Comparison of ENCODE assay signal across 8 cellular contexts in genomic region chr1:21638531-21639341, GRCh38. TPM values are rescaled to one million over a fixed set of nuclear protein-coding genes. Genes with fewer than 3 reads are reported as not detected.
A peak's percentile ranks its signal among the peaks of the same experiment; 100 is the strongest.
DNase-seq lines count a peak whose midpoint lies in the region; ATAC-seq and TF ChIP-seq lines count a peak whose summit lies in the region.

No MANE protein-coding gene starts in this region.

- in situ Hi-C loops in brain microvascular endothelial cell (cut with HindIII; ENCODE audit: low pct_ligation_motif_present, low sequenced_read_pairs), result no loop called here

- H3K27ac Mint-ChIP-seq in activated CD8-positive, alpha-beta memory T cell treated with anti-CD3 and anti-CD28 coated beads, Interleukin-2, amount 10 ng/mL, durations not matched to agents 7 days and 5 days, result no peak overlapping the region

- no peaks in the 10 kb centered on the region for H3K9me3 ChIP-seq in heart left ventricle

- no peak for DNase-seq in activated CD8-positive, alpha-beta memory T cell treated with anti-CD3 and anti-CD28 coated beads, Interleukin-2, amount 10 ng/mL, durations not matched to agents 7 days and 5 days
- DNase-seq in activated CD8-positive, alpha-beta memory T cell treated with anti-CD3 and anti-CD28 coated beads, Interleukin-2, amount 50 U/mL, for 4 hours, result no peak
- DNase-seq in SHP77 treated with DMSO at 0.1 percent for 48 hours (lab: John Stamatoyannopoulos, UW), result peak; percentile 42
- peak in 2 of 5 donors; percentile 54 to 73 for DNase-seq in heart left ventricle
- DNase-seq in brain microvascular endothelial cell, result no peak
- DNase-seq in NCI-H1417 treated with DMSO at 0.1 percent for 48 hours (lab: John Stamatoyannopoulos, UW), result no peak

- TF ChIP-seq POLR2A in heart left ventricle (IDR thresholded peaks at IDR 0.05), result no peak

- no peak overlapping the region for H3K4me3 ChIP-seq in heart left ventricle
- no peak overlapping the region for H3K4me3 ChIP-seq in brain microvascular endothelial cell (ENCODE audit: low read depth, low read length)

- no peaks in the 10 kb centered on the region for H3K36me3 Mint-ChIP-seq in activated CD8-positive, alpha-beta memory T cell treated with anti-CD3 and anti-CD28 coated beads, Interleukin-2, amount 10 ng/mL, durations not matched to agents 7 days and 5 days

- 30 to 37% (median 33%) methylated on average over 6 to 10 of the region's 10 CpGs for WGBS in heart left ventricle, 4 donors

- CTCF ChIA-PET in activated CD8-positive, alpha-beta memory T cell treated with anti-CD3 and anti-CD28 coated beads, Interleukin-2, amount 10 ng/mL, durations not matched to agents 7 days and 5 days (lab: Charles Lee), result no interaction called here

- peaks cover 0 to 27% (median 0%) of the 10 kb centered on the region in 12 donors for H3K4me1 ChIP-seq in heart left ventricle

- ATAC-seq in activated CD8-positive, alpha-beta memory T cell treated with anti-CD3 and anti-CD28 coated beads, Interleukin-2, amount 10 ng/mL, durations not matched to agents 7 days and 5 days, result peak; percentile 36
- peak in 3 of 4 donors; percentile 67 to 85 (median 75) for ATAC-seq in heart left ventricle
- ATAC-seq in GM18511 (IDR thresholded peaks at IDR 0.05; ENCODE audit: unreplicated experiment), result no peak

- H3K4me3 Mint-ChIP-seq in activated CD8-positive, alpha-beta memory T cell treated with anti-CD3 and anti-CD28 coated beads, Interleukin-2, amount 10 ng/mL, durations not matched to agents 7 days and 5 days, result no peak overlapping the region

- no peaks in the 10 kb centered on the region for H3K9me3 Mint-ChIP-seq in activated CD8-positive, alpha-beta memory T cell treated with anti-CD3 and anti-CD28 coated beads, Interleukin-2, amount 10 ng/mL, durations not matched to agents 7 days and 5 days (ENCODE audit: low read depth)

- intact Hi-C loops in heart left ventricle (cut with DNase I), result no loop called here

- H3K27ac ChIP-seq in heart left ventricle (peak overlapping the region in 4 of 12 donors; percentile 28 to 64 (median 48)), temporal lobe (ENCODE audit: low read depth, low read length) (peak overlapping the region; percentile 0), brain microvascular endothelial cell (no peak overlapping the region)

- H3K36me3 ChIP-seq in heart left ventricle (no peaks in the 10 kb centered on the region), brain microvascular endothelial cell (replicated peaks) (no peaks in the 10 kb centered on the region)

- H3K4me1 Mint-ChIP-seq in activated CD8-positive, alpha-beta memory T cell treated with anti-CD3 and anti-CD28 coated beads, Interleukin-2, amount 10 ng/mL, durations not matched to agents 7 days and 5 days, result peaks cover 3% of the 10 kb centered on the region

- H3K27me3 ChIP-seq in heart left ventricle (peaks cover 0 to 12% (median 0%) of the 10 kb centered on the region in 9 donors), brain microvascular endothelial cell (replicated peaks) (peaks cover 8% of the 10 kb centered on the region)

- H3K27me3 Mint-ChIP-seq in activated CD8-positive, alpha-beta memory T cell treated with anti-CD3 and anti-CD28 coated beads, Interleukin-2, amount 10 ng/mL, durations not matched to agents 7 days and 5 days, result peaks cover 6% of the 10 kb centered on the region

- TF ChIP-seq CTCF in heart left ventricle (IDR thresholded peaks at IDR 0.05) (no peak), brain microvascular endothelial cell (IDR thresholded peaks at IDR 0.05; ENCODE audit: low read depth, low read length, missing control alignments) (no peak)

RNA-seq across cellular contexts. Expression of gene RAP1GAP, which starts 30.4 kb away (rescaled TPM):
- under 1 TPM; 0.12 to 0.29 TPM for total RNA-seq in activated CD8-positive, alpha-beta memory T cell treated with anti-CD3 and anti-CD28 coated beads, Interleukin-2, amount 10 ng/mL, durations not matched to agents 7 days and 5 days
- total RNA-seq in heart left ventricle (1 to 10 TPM; 3.1 to 8.0 (median 3.8) TPM), temporal lobe (22.6 TPM)
- 1 to 10 TPM in 1 of 2 donors, under 1 TPM in 1; 0.75 to 4.1 TPM for polyA plus RNA-seq in heart left ventricle
